Comparison of ENCODE assay signal across 9 cellular contexts in genomic region chr16:1152651-1153259, GRCh38. TPM values are rescaled to one million over a fixed set of nuclear protein-coding genes. Genes with fewer than 3 reads are reported as not detected.
DNase-seq lines count a peak whose midpoint lies in the region; ATAC-seq and TF ChIP-seq lines count a peak whose summit lies in the region.
"Had no signal": no experiment of that assay in that cellular context is flagged by ENCODE, and none has a peak within 500 bp of the region (broad histone marks: within the 10 kb centered on the region; RNA-seq: fewer than 3 reads in every experiment).

Gene CACNA1H (plus strand): TSS chr16:1153106. CDS start chr16:1153738, 632 bp downstream.

- no peaks in the 10 kb centered on the region for H3K9me3 ChIP-seq in effector memory CD4-positive, alpha-beta T cell (ENCODE audit: control insufficient read depth, low read length)
- no peaks in the 10 kb centered on the region for H3K9me3 ChIP-seq in thoracic aorta

- 0 out of 2 replicates have a peak, but pooled peaks cover 6% of the 10 kb centered on the region for H4K20me1 ChIP-seq in GM23338 (replicated peaks; ENCODE audit: insufficient read depth)

- peaks cover 5% of the 10 kb centered on the region for H3K27me3 Mint-ChIP-seq in GM23338 (ENCODE audit: insufficient read depth, low read depth, poor library complexity)
- H3K27me3 Mint-ChIP-seq in activated CD4-positive, alpha-beta T cell treated with anti-CD3 and anti-CD28 coated beads, Interleukin-2, amount 10 ng/mL, durations not matched to agents 24 days and 14 days, result peaks cover 16% of the 10 kb centered on the region

- H3K4me3 Mint-ChIP-seq in GM23338, result peak within 1 kb of the TSS; percentile 70
- peak within 1 kb of the TSS; percentile 49 for H3K4me3 Mint-ChIP-seq in activated CD4-positive, alpha-beta T cell treated with anti-CD3 and anti-CD28 coated beads, Interleukin-2, amount 10 ng/mL, durations not matched to agents 24 days and 14 days

- H3K27me3 ChIP-seq in GM23338 (ENCODE audit: insufficient read depth) (no peaks in the 10 kb centered on the region), thoracic aorta (replicated peaks; ENCODE audit: insufficient read depth) (no peaks in the 10 kb centered on the region)
- H3K27me3 ChIP-seq in effector memory CD4-positive, alpha-beta T cell (replicated peaks; ENCODE audit: control insufficient read depth, insufficient read depth, low read length, poor library complexity, severe bottlenecking), result peaks cover 22% of the 10 kb centered on the region

- DNase-seq in GM23338 (ENCODE audit: low spot score), result peak; percentile 75
- peak; percentile 80 for DNase-seq in activated CD4-positive, alpha-beta T cell treated with anti-CD3 and anti-CD28 coated beads, Interleukin-2, amount 10 ng/mL, durations not matched to agents 24 days and 14 days
- peak; percentile 30 to 45 (median 32) for DNase-seq in effector memory CD4-positive, alpha-beta T cell
- DNase-seq in omental fat pad (ENCODE audit: low spot score), result no peak
- DNase-seq in thoracic aorta (ENCODE audit: low spot score), result no peak
- no peak for DNase-seq in DMS153 treated with DMSO at 0.1 percent for 48 hours (lab: John Stamatoyannopoulos, UW; ENCODE audit: unreplicated experiment)

- H3K4me3 ChIP-seq in GM23338 (peak within 1 kb of the TSS; percentile 63), thoracic aorta (peak within 1 kb of the TSS; percentile 63)
- H3K4me3 ChIP-seq in effector memory CD4-positive, alpha-beta T cell (ENCODE audit: insufficient read depth, low read depth, low read length, poor library complexity, severe bottlenecking), result peak within 1 kb of the TSS; percentile 45
- H3K4me3 ChIP-seq: lung had no signal

- peak within 1 kb of the TSS; percentile 78; the same call in 1 of the 2 replicates for H2AFZ ChIP-seq in GM23338

- H3K79me2 ChIP-seq in GM23338 (replicated peaks; ENCODE audit: insufficient read depth), result peaks cover 30% of the 10 kb centered on the region

- 0 out of 2 replicates have a peak, but pooled peaks cover 7% of the 10 kb centered on the region for H3F3A ChIP-seq in GM23338 (replicated peaks; ENCODE audit: low read depth)

- H3K9me2 ChIP-seq in GM23338 (ENCODE audit: insufficient read depth), result no peaks in the 10 kb centered on the region

- H3K36me3 ChIP-seq in GM23338 (ENCODE audit: insufficient read depth) (no peaks in the 10 kb centered on the region), thoracic aorta (no peaks in the 10 kb centered on the region)
- no peaks in the 10 kb centered on the region for H3K36me3 ChIP-seq in effector memory CD4-positive, alpha-beta T cell (ENCODE audit: control insufficient read depth, insufficient read depth, low read length)

- no peaks in the 10 kb centered on the region for H3K36me3 Mint-ChIP-seq in GM23338 (ENCODE audit: low read depth)
- H3K36me3 Mint-ChIP-seq in activated CD4-positive, alpha-beta T cell treated with anti-CD3 and anti-CD28 coated beads, Interleukin-2, amount 10 ng/mL, durations not matched to agents 24 days and 14 days (ENCODE audit: low read depth), result no peaks in the 10 kb centered on the region

- H3K4me1 Mint-ChIP-seq in GM23338, result peaks cover 5% of the 10 kb centered on the region; the same call in 2 of the 3 replicates
- H3K4me1 Mint-ChIP-seq in activated CD4-positive, alpha-beta T cell treated with anti-CD3 and anti-CD28 coated beads, Interleukin-2, amount 10 ng/mL, durations not matched to agents 24 days and 14 days, result no peaks in the 10 kb centered on the region

- no peak within 1 kb of the TSS for H3K27ac ChIP-seq in GM23338 (ENCODE audit: low read depth)
- H3K27ac ChIP-seq in effector memory CD4-positive, alpha-beta T cell (ENCODE audit: insufficient read depth, low read length, poor library complexity, severe bottlenecking), result no peak within 1 kb of the TSS
- no peak within 1 kb of the TSS for H3K27ac ChIP-seq in thoracic aorta

- no peak; the same call in 1 of the 3 replicates for ATAC-seq in GM23338
- ATAC-seq in omental fat pad (ENCODE audit: low FRiP score), result peak; percentile 15
- no peak for ATAC-seq in thoracic aorta (ENCODE audit: insufficient number of reproducible peaks, low FRiP score, low read depth)
- ATAC-seq in HG02938 (IDR thresholded peaks at IDR 0.05; ENCODE audit: unreplicated experiment), result no peak
- no peak for ATAC-seq in HG03175 (IDR thresholded peaks at IDR 0.05; ENCODE audit: unreplicated experiment)

- H3K4me1 ChIP-seq in GM23338 (ENCODE audit: insufficient read depth) (peaks cover 15% of the 10 kb centered on the region), thoracic aorta (ENCODE audit: control insufficient read depth in 1 of 2, low read depth in 2 of 2) (peaks cover 0 to 9% of the 10 kb centered on the region in 2 donors)
- peaks cover 9% of the 10 kb centered on the region for H3K4me1 ChIP-seq in effector memory CD4-positive, alpha-beta T cell (ENCODE audit: control insufficient read depth, insufficient read depth, low read length, poor library complexity, severe bottlenecking)

- TF ChIP-seq CTCF in GM23338 (conservative IDR thresholded peaks at IDR 0.05; ENCODE audit: low read depth in 2 of 2) (peak; percentile 7 to 29; a peak in 2 of 4 replicates), omental fat pad (IDR thresholded peaks at IDR 0.05) (no peak), thoracic aorta (IDR thresholded peaks at IDR 0.05) (no peak)

- peak within 1 kb of the TSS; percentile 77 for H3K4me2 ChIP-seq in GM23338

- intact Hi-C loops in activated CD4-positive, alpha-beta T cell treated with anti-CD3 and anti-CD28 coated beads, Interleukin-2, amount 10 ng/mL, durations not matched to agents 24 days and 14 days (cut with micrococcal nuclease), result no loop called here

- no peak within 1 kb of the TSS for H3K27ac Mint-ChIP-seq in GM23338
- no peak within 1 kb of the TSS for H3K27ac Mint-ChIP-seq in activated CD4-positive, alpha-beta T cell treated with anti-CD3 and anti-CD28 coated beads, Interleukin-2, amount 10 ng/mL, durations not matched to agents 24 days and 14 days

- H3K9me3 Mint-ChIP-seq in GM23338, result peaks cover 3% of the 10 kb centered on the region; the same call in 1 of the 3 replicates
- no peaks in the 10 kb centered on the region for H3K9me3 Mint-ChIP-seq in activated CD4-positive, alpha-beta T cell treated with anti-CD3 and anti-CD28 coated beads, Interleukin-2, amount 10 ng/mL, durations not matched to agents 24 days and 14 days

TF ChIP-seq in GM23338, 12 proteins besides CTCF, POLR2A, EP300 and RAD21 (continues in another document):
- no peak for TF ChIP-seq ZNF114 (CRISPR knock-in tag; IDR thresholded peaks at IDR 0.05)
- TF ChIP-seq NANOG (IDR thresholded peaks at IDR 0.05; ENCODE audit: borderline replicate concordance), result no peak

RNA-seq across cellular contexts. Expression of gene CACNA1H, which starts in this region (rescaled TPM):
- 34.5 and 43.3 TPM in 2 replicates for total RNA-seq in GM23338 (2014; rRNA removed; shearing (Covaris generic))
- polyA plus RNA-seq in GM23338 (2016; fragmentation: Nextera tagmentation; extraction: Ambion mirVana), result 3.5 and 3.8 TPM in 2 replicates
- 0.05 and 0.07 TPM in 2 replicates for total RNA-seq in activated CD4-positive, alpha-beta T cell treated with anti-CD3 and anti-CD28 coated beads, Interleukin-2, amount 10 ng/mL, durations not matched to agents 24 days and 14 days
- total RNA-seq in omental fat pad, result 10 to 100 TPM in 2 of 4 donors, 1 to 10 TPM in 2; 1.8 to 13.6 (median 10.2) TPM
- total RNA-seq in thoracic aorta, result 10 to 100 TPM; 14.7 to 33.0 TPM

Comparison
In these comparisons a context has a peak if more than half of its experiments do, and no peak if none do; other contexts are left out.
1. Peak in DNase-seq in activated CD4-positive, alpha-beta T cell treated with anti-CD3 and anti-CD28 coated beads, Interleukin-2, amount 10 ng/mL, durations not matched to agents 24 days and 14 days; RNA of the gene not detected or under 1 TPM.
2. DNase-seq: peak in GM23338 (single experiment) and effector memory CD4-positive, alpha-beta T cell (3 of 3); none in omental fat pad (single experiment), thoracic aorta (single experiment) and DMS153 treated with DMSO at 0.1 percent for 48 hours (single experiment).
3. CTCF ChIP-seq: peak in GM23338 (2 of 2); none in omental fat pad (0 of 3) and thoracic aorta (single experiment).
4. Peak in every context shown above with its lines, with median percentiles within 50 percentile points of each other: H3K4me3 ChIP-seq.